ENCODE assay signal across 26 cellular contexts in the genomic region with DNA sequence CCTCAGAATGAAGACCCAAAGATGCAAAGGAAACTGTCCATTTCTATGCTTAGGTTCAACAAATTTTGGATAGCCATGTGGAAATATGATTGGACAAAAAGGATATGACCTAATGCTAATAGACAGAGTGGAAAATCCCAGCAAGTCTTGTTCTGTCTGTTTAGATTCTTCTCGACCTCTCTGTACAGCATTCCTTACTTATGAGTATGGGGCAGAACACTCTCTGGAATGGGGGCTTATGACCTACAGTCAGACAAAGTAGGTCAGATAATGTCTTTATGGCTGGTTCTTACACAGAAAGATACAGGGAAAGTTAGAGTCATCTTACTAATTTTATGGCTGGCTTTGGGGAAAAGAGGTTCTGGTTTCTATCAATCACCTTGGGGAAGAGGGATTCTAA. TPM values are rescaled to one million over a fixed set of nuclear protein-coding genes. Genes with fewer than 3 reads are reported as not detected.
DNase-seq lines count a peak whose midpoint lies in the region; ATAC-seq and TF ChIP-seq lines count a peak whose summit lies in the region.
"Had no signal": no experiment of that assay in that cellular context is flagged by ENCODE, and none has a peak within 500 bp of the region (broad histone marks: within the 10 kb centered on the region; RNA-seq: fewer than 3 reads in every experiment).

No MANE protein-coding gene starts in this region.

- no peak overlapping the region for H3K23ac ChIP-seq in trophoblast cell (ENCODE audit: low read length)

- no peak overlapping the region for H2BK5ac ChIP-seq in trophoblast cell (ENCODE audit: low read depth, low read length, poor library complexity)

- H4K91ac ChIP-seq in trophoblast cell (ENCODE audit: low read depth, low read length), result no peak overlapping the region

- H3K18ac ChIP-seq in trophoblast cell (ENCODE audit: low read length), result no peak overlapping the region

- H3K79me1 ChIP-seq in trophoblast cell (ENCODE audit: low read length), result peaks cover 27% of the 10 kb centered on the region

- POLR2A ChIA-PET in PC-3 (lab: Charles Lee; ENCODE audit: unreplicated experiment), result no interaction called here

- H4K12ac ChIP-seq in trophoblast cell (ENCODE audit: low read depth, low read length), result no peak overlapping the region

- H3K9ac ChIP-seq in PC-3 (ENCODE audit: low read length), result no peak overlapping the region
- H3K9ac ChIP-seq in trophoblast cell (ENCODE audit: low read length), result no peak overlapping the region
- H3K9ac ChIP-seq: KMS-11, parathyroid adenoma had no signal

- DNase-seq in EL, result peak; percentile 55
- peak; percentile 71 for DNase-seq in PC-3
- DNase-seq in choroid plexus epithelial cell (ENCODE audit: low read depth), result peak; percentile 5
- peak; percentile 67 to 91 for DNase-seq in trophoblast cell
- no peak for DNase-seq in NAMALWA (ENCODE audit: low spot score)
- DNase-seq: activated CD4-positive, alpha-beta T cell treated with anti-CD3 and anti-CD28 coated beads for 36 hours; AML-193; dermis blood vessel endothelial cell; DMS79 treated with DMSO at 0.1 percent for 48 hours; H7; hypothalamus; kidney; naive thymus-derived CD8-positive, alpha-beta T cell; NCI-H1105 treated with DMSO at 0.1 percent for 48 hours; NCI-H510A; testis had no signal

- H3K4ac ChIP-seq in trophoblast cell (ENCODE audit: low read depth, low read length), result no peak overlapping the region

- no peaks in the 10 kb centered on the region for H3F3A ChIP-seq in PC-3 (ENCODE audit: low read length, unreplicated experiment)

- H3K36me3 ChIP-seq in PC-3 (ENCODE audit: low read depth, low read length) (no peaks in the 10 kb centered on the region), trophoblast cell (ENCODE audit: control insufficient read depth in 1 of 2, insufficient read depth in 2 of 2, low read length in 2 of 2) (no peaks in the 10 kb centered on the region)

- ATAC-seq in PC-3, result peak; percentile 57
- ATAC-seq in HG02623 (IDR thresholded peaks at IDR 0.05; ENCODE audit: unreplicated experiment), result no peak
- ATAC-seq in GM21526 (IDR thresholded peaks at IDR 0.05; ENCODE audit: low FRiP score, unreplicated experiment), result no peak
- ATAC-seq: activated CD4-positive, alpha-beta T cell treated with anti-CD3 and anti-CD28 coated beads for 36 hours; activated naive CD4-positive, alpha-beta T cell treated with anti-CD3 and anti-CD28 coated beads, Interleukin-2, amount 50 U/mL, for 72 hours; foreskin keratinocyte; naive thymus-derived CD8-positive, alpha-beta T cell; sciatic nerve; stimulated activated memory B cell treated with anti-CD40 and anti-IgM and Interleukin-4, amounts not matched to agents 10 μg/mL and 1 μg/mL and 100 μg/mL, for 72 hours had no signal

- no TSS peak for BruUV-seq in PC-3 (replicated peaks; lab: Mats Ljungman, UMichigan)

- no peak overlapping the region for H3K4me2 ChIP-seq in PC-3 (ENCODE audit: low read length)
- no peak overlapping the region for H3K4me2 ChIP-seq in trophoblast cell (ENCODE audit: low read length)
- H3K4me2 ChIP-seq: KMS-11 had no signal

- H2BK12ac ChIP-seq in trophoblast cell (ENCODE audit: low read length), result no peak overlapping the region

- H3K14ac ChIP-seq in trophoblast cell (ENCODE audit: low read length), result no peak overlapping the region

- no peak overlapping the region for H3K4me3 ChIP-seq in PC-3 (ENCODE audit: low read length)
- no peak overlapping the region for H3K4me3 ChIP-seq in choroid plexus epithelial cell (ENCODE audit: low read depth, low read length)
- no peak overlapping the region for H3K4me3 ChIP-seq in trophoblast cell (ENCODE audit: low read depth, low read length)
- H3K4me3 ChIP-seq: testis had no signal

- no peak overlapping the region for H4K8ac ChIP-seq in trophoblast cell (ENCODE audit: low read depth, low read length)

- intact Hi-C loops in PC-3 (cut with micrococcal nuclease), result no loop called here

- H4K20me1 ChIP-seq in PC-3 (ENCODE audit: low read length), result no peaks in the 10 kb centered on the region

- no CpG with 5 or more reads among the region's 1 CpG for WGBS in trophoblast cell (ENCODE audit: extremely low coverage, insufficient coverage, insufficient read length)

- CTCF ChIA-PET in PC-3 (lab: Charles Lee), result no interaction called here

- TF ChIP-seq CTCF in PC-3 (conservative IDR thresholded peaks at IDR 0.05; ENCODE audit: low read depth, low read length), result no peak
- no peak for TF ChIP-seq CTCF in choroid plexus epithelial cell (conservative IDR thresholded peaks at IDR 0.05; ENCODE audit: low read depth, low read length)

- H3K4me1 ChIP-seq in PC-3 (ENCODE audit: insufficient read depth, low read length) (peaks cover 11% of the 10 kb centered on the region; the same call in 1 of the 2 replicates), trophoblast cell (ENCODE audit: control insufficient read depth in 1 of 2, insufficient read depth in 2 of 2, low read length in 2 of 2) (peaks cover 6 to 9% of the 10 kb centered on the region in 2 experiments)
- H3K4me1 ChIP-seq: foreskin keratinocyte, parathyroid adenoma, testis had no signal

- H3K27ac ChIP-seq in PC-3 (ENCODE audit: low read length) (no peak overlapping the region), trophoblast cell (ENCODE audit: low read depth, low read length) (peak overlapping the region; percentile 99)
- H3K27ac ChIP-seq: foreskin keratinocyte, KMS-11, parathyroid adenoma, testis had no signal

- H2AFZ ChIP-seq in PC-3 (ENCODE audit: low read length), result no peak overlapping the region
- H2AFZ ChIP-seq in trophoblast cell (ENCODE audit: insufficient read depth, low read length, poor library complexity), result no peak overlapping the region
- H2AFZ ChIP-seq: parathyroid adenoma had no signal

- no peak overlapping the region for H2AK5ac ChIP-seq in trophoblast cell (ENCODE audit: low read length)

- no peaks in the 10 kb centered on the region for H3K9me2 ChIP-seq in PC-3 (replicated peaks; ENCODE audit: low read length)

- H3K79me2 ChIP-seq in PC-3 (ENCODE audit: low read length) (no peaks in the 10 kb centered on the region), trophoblast cell (ENCODE audit: control insufficient read depth, insufficient read depth, low read length, poor library complexity) (peaks cover 3% of the 10 kb centered on the region)
- H3K79me2 ChIP-seq: parathyroid adenoma had no signal

- H3K27me3 ChIP-seq in PC-3 (ENCODE audit: low read length), result peaks cover 7% of the 10 kb centered on the region; the same call in 1 of the 2 replicates
- no peaks in the 10 kb centered on the region for H3K27me3 ChIP-seq in trophoblast cell (ENCODE audit: insufficient read depth, low read length)
- H3K27me3 ChIP-seq: foreskin keratinocyte, testis had no signal

- peak overlapping the region; percentile 87 for H2BK120ac ChIP-seq in trophoblast cell (ENCODE audit: insufficient read depth, low read length, poor library complexity)

- H3K9me3 ChIP-seq in PC-3 (ENCODE audit: low read length), result no peaks in the 10 kb centered on the region
- no peaks in the 10 kb centered on the region for H3K9me3 ChIP-seq in trophoblast cell (ENCODE audit: insufficient read depth, low read depth, low read length)
- H3K9me3 ChIP-seq: testis had no signal

RNA-seq across cellular contexts. Expression of a gene that starts 2.8 kb away (rescaled TPM):
- not detected in 2 replicates for total RNA-seq in PC-3 (2014; rRNA removed)
- polyA plus RNA-seq in trophoblast cell (2013), result 0.12 and 0.18 TPM in 2 replicates
- total RNA-seq: bronchial epithelial cell, dermis blood vessel endothelial cell, foreskin keratinocyte, H7 had no signal
- polyA plus RNA-seq: foreskin keratinocyte; naive thymus-derived CD8-positive, alpha-beta T cell had no signal

RNA-seq across cellular contexts. Expression of a gene that starts 15.5 kb away (rescaled TPM):
- total RNA-seq in PC-3 (2014; rRNA removed), result not detected in 2 replicates
- polyA plus RNA-seq in trophoblast cell (2013), result not detected in 2 replicates
- total RNA-seq: activated CD4-positive, alpha-beta T cell treated with anti-CD3 and anti-CD28 coated beads for 36 hours; activated naive CD4-positive, alpha-beta T cell treated with anti-CD3 and anti-CD28 coated beads, Interleukin-2, amount 50 U/mL, for 72 hours; activated T-helper 1 cell treated with anti-CD3 and anti-CD28 coated beads, Interleukin-12 subunit alpha, Interleukin-12 subunit beta, Interleukin-2, Interleukin-4 antibody, amounts not matched to agents 30 ng/mL and 10 ng/mL and 1 ng/mL, durations not matched to agents 14 hours and 24 hours and 36 hours; bronchial epithelial cell; dermis blood vessel endothelial cell; foreskin keratinocyte; H7; naive thymus-derived CD8-positive, alpha-beta T cell; sciatic nerve had no signal
- polyA plus RNA-seq: foreskin keratinocyte; naive thymus-derived CD8-positive, alpha-beta T cell had no signal

RNA-seq across cellular contexts. Expression of a gene that starts 36.4 kb away (rescaled TPM):
- total RNA-seq in PC-3 (2014; rRNA removed), result not detected in 2 replicates
- not detected in 2 replicates for polyA plus RNA-seq in trophoblast cell (2013)
- total RNA-seq: activated CD4-positive, alpha-beta T cell treated with anti-CD3 and anti-CD28 coated beads for 36 hours; activated T-helper 1 cell treated with anti-CD3 and anti-CD28 coated beads, Interleukin-12 subunit alpha, Interleukin-12 subunit beta, Interleukin-2, Interleukin-4 antibody, amounts not matched to agents 30 ng/mL and 10 ng/mL and 1 ng/mL, durations not matched to agents 14 hours and 24 hours and 36 hours; bronchial epithelial cell; dermis blood vessel endothelial cell; foreskin keratinocyte; H7; kidney; naive thymus-derived CD8-positive, alpha-beta T cell; sciatic nerve had no signal
- polyA plus RNA-seq: foreskin keratinocyte; naive thymus-derived CD8-positive, alpha-beta T cell had no signal

RNA-seq across cellular contexts. Expression of a gene that starts 53.7 kb away (rescaled TPM):
- not detected in 2 replicates for total RNA-seq in PC-3 (2014; rRNA removed)
- polyA plus RNA-seq in trophoblast cell (2013), result not detected in 2 replicates
- total RNA-seq: activated CD4-positive, alpha-beta T cell treated with anti-CD3 and anti-CD28 coated beads for 36 hours; activated naive CD4-positive, alpha-beta T cell treated with anti-CD3 and anti-CD28 coated beads, Interleukin-2, amount 50 U/mL, for 72 hours; activated T-helper 1 cell treated with anti-CD3 and anti-CD28 coated beads, Interleukin-12 subunit alpha, Interleukin-12 subunit beta, Interleukin-2, Interleukin-4 antibody, amounts not matched to agents 30 ng/mL and 10 ng/mL and 1 ng/mL, durations not matched to agents 14 hours and 24 hours and 36 hours; bronchial epithelial cell; dermis blood vessel endothelial cell; foreskin keratinocyte; H7; kidney; naive thymus-derived CD8-positive, alpha-beta T cell; sciatic nerve; testis had no signal
- polyA plus RNA-seq: foreskin keratinocyte; naive thymus-derived CD8-positive, alpha-beta T cell had no signal
